In the genomic region with DNA sequence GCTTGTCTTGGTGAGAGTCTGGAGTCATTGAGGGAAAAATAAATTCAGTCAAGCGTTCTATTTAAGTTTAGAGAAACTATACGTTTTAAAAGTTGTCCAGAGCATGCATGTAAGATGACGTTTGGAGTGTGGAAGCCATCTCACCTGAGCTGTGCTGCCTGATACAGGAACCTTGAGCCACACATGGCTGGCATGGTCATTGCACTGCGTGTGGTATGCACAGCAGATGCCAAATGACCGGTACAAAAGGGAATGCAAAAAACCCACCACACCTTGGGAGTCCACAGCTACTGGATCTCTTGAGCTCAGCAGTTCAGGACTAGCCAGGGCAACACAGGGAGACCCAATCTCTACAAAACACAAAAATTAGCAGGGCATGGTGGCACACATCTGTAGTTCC, we compare ENCODE assay signal across 24 cellular contexts. TPM values are rescaled to one million over a fixed set of nuclear protein-coding genes. Genes with fewer than 3 reads are reported as not detected.
"Had no signal": no experiment of that assay in that cellular context is flagged by ENCODE, and none has a peak within 500 bp of the region (broad histone marks: within the 10 kb centered on the region; RNA-seq: fewer than 3 reads in every experiment).

No MANE protein-coding gene starts in this region.

- H3K27me3 ChIP-seq: cardiac muscle cell, dorsolateral prefrontal cortex, foreskin keratinocyte, left lung, vagina had no signal

- H3K9me3 ChIP-seq: left lung, vagina had no signal

- H3K4me3 ChIP-seq: cardiac muscle cell, dorsolateral prefrontal cortex, left lung, vagina had no signal

- H3K27ac ChIP-seq: cardiac muscle cell, foreskin keratinocyte, left lung, vagina had no signal

- H3K36me3 ChIP-seq: cardiac muscle cell, vagina had no signal

- H3K27ac Mint-ChIP-seq: activated naive CD8-positive, alpha-beta T cell treated with anti-CD3 and anti-CD28 coated beads for 36 hours; endodermal cell; nephron progenitor cell; progenitor cell of endocrine pancreas had no signal

- H3K9me3 Mint-ChIP-seq: activated naive CD8-positive, alpha-beta T cell treated with anti-CD3 and anti-CD28 coated beads for 36 hours; endodermal cell; nephron progenitor cell; stimulated activated naive CD8-positive, alpha-beta T cell treated with anti-CD3 and anti-CD28 coated beads, Interleukin-15, amount 100 ng/mL, for 72 hours had no signal

- ATAC-seq: activated CD4-positive, CD25-positive, alpha-beta regulatory T cell treated with anti-CD3 and anti-CD28 coated beads, Interleukin-2, amount 50 U/mL, for 24 hours; foreskin keratinocyte; left lung; stimulated activated naive CD8-positive, alpha-beta T cell treated with anti-CD3 and anti-CD28 coated beads, Interleukin-15, amount 100 ng/mL, for 72 hours had no signal

- H3K27me3 Mint-ChIP-seq: activated naive CD8-positive, alpha-beta T cell treated with anti-CD3 and anti-CD28 coated beads for 36 hours; progenitor cell of endocrine pancreas; stimulated activated naive CD8-positive, alpha-beta T cell treated with anti-CD3 and anti-CD28 coated beads, Interleukin-15, amount 100 ng/mL, for 72 hours had no signal

- H3K4me1 ChIP-seq: foreskin keratinocyte had no signal

- DNase-seq: activated gamma-delta T cell treated with Interleukin-2 at 50 U/mL for 16 hours; activated naive CD8-positive, alpha-beta T cell treated with anti-CD3 and anti-CD28 coated beads for 36 hours; activated T-cell treated with anti-CD3 and anti-CD28 coated beads, Interleukin-2, amount 50 U/mL, for 48 hours; amniotic stem cell; dorsolateral prefrontal cortex; endodermal cell; foreskin keratinocyte; hypothalamus; kidney; left lung; mammary epithelial cell; nephron progenitor cell; stimulated activated CD4-positive, alpha-beta T cell treated with anti-CD3 and anti-CD28 coated beads, Interleukin-2, amount 100 ng/mL, for 24 hours; stimulated activated naive CD8-positive, alpha-beta T cell treated with anti-CD3 and anti-CD28 coated beads, Interleukin-15, amount 100 ng/mL, for 72 hours had no signal

- H3K4me3 Mint-ChIP-seq: endodermal cell; nephron progenitor cell; stimulated activated naive CD8-positive, alpha-beta T cell treated with anti-CD3 and anti-CD28 coated beads, Interleukin-15, amount 100 ng/mL, for 72 hours had no signal

RNA-seq across cellular contexts. Expression of gene TUBA3E, which starts 11.8 kb away (rescaled TPM):
- total RNA-seq: activated naive CD8-positive, alpha-beta T cell treated with anti-CD3 and anti-CD28 coated beads for 36 hours; cardiac muscle cell; endodermal cell; epithelial cell of proximal tubule; fibroblast of lung; foreskin keratinocyte; kidney; left lung; mammary epithelial cell; myocyte; omental fat pad; progenitor cell of endocrine pancreas; T-helper 1 cell treated with Interleukin-12 subunit alpha and Interleukin-12 subunit beta and Interleukin-4 antibody, amounts not matched to agents 30 ng/mL and 1 ng/mL, for 36 hours; temporal lobe; vagina had no signal
- polyA plus RNA-seq: cardiac muscle cell, fibroblast of lung, foreskin keratinocyte, mammary epithelial cell had no signal

RNA-seq across cellular contexts. Expression of gene POTEF, which starts 57.4 kb away (rescaled TPM):
- total RNA-seq: activated naive CD8-positive, alpha-beta T cell treated with anti-CD3 and anti-CD28 coated beads for 36 hours; epithelial cell of proximal tubule; fibroblast of lung; foreskin keratinocyte; kidney; left lung; myocyte; T-helper 1 cell treated with Interleukin-12 subunit alpha and Interleukin-12 subunit beta and Interleukin-4 antibody, amounts not matched to agents 30 ng/mL and 1 ng/mL, for 36 hours; temporal lobe; vagina had no signal
- polyA plus RNA-seq: fibroblast of lung, foreskin keratinocyte, mammary epithelial cell had no signal
